32 cellular contexts compared by ENCODE assay signal in the genomic region with DNA sequence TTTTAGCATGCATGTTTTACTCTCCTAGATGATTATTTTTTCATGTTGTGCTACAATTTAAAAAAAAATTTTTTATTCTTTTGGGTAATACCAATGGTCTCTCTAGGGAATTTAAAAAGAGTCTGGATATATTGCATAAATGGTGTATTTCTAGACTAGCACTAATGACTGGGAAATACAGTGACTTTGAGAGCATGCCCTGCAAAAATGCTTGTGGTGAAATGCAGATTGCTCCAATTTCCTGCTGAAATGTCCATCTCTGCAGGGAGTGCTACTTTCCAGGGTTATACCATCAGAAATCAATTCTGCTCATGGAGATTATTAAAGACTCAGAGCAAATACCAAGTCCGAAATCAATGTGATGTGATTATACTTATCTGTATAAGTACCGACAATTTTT.
"Had no signal": no experiment of that assay in that cellular context is flagged by ENCODE, and none has a peak within 500 bp of the region (broad histone marks: within the 10 kb centered on the region; RNA-seq: fewer than 3 reads in every experiment).

No MANE protein-coding gene starts in this region.

- ATAC-seq: activated naive CD4-positive, alpha-beta T cell treated with anti-CD3 and anti-CD28 coated beads, Interleukin-2, amount 50 U/mL, for 72 hours; activated T-cell treated with anti-CD3 and anti-CD28 coated beads, Interleukin-2, amount 50 U/mL, for 72 hours; gastrocnemius medialis; heart left ventricle; T-helper 17 cell had no signal

- H3K4me3 ChIP-seq: colonic mucosa, esophagus squamous epithelium, gastrocnemius medialis, heart left ventricle had no signal

- H3K4me3 Mint-ChIP-seq: activated CD4-positive, alpha-beta memory T cell treated with anti-CD3 and anti-CD28 coated beads, Interleukin-2, amount 10 ng/mL, durations not matched to agents 7 days and 5 days; activated CD4-positive, alpha-beta T cell treated with anti-CD3 and anti-CD28 coated beads, Interleukin-2, amount 10 ng/mL, durations not matched to agents 7 days and 5 days; activated naive CD4-positive, alpha-beta T cell treated with anti-CD3 and anti-CD28 coated beads, Interleukin-2, amount 10 ng/mL, durations not matched to agents 7 days and 5 days; activated naive CD8-positive, alpha-beta T cell treated with anti-CD3 and anti-CD28 coated beads, Interleukin-2, amount 10 ng/mL, durations not matched to agents 7 days and 5 days; activated T-cell treated with anti-CD3 and anti-CD28 coated beads, Interleukin-2, amount 50 U/mL, for 24 hours; activated T-cell treated with anti-CD3 and anti-CD28 coated beads, Interleukin-2, amount 50 U/mL, for 72 hours; T-helper 17 cell had no signal

- H3K4me1 ChIP-seq: colonic mucosa, esophagus squamous epithelium, gastrocnemius medialis had no signal

- H3K4me1 Mint-ChIP-seq: activated CD4-positive, alpha-beta memory T cell treated with anti-CD3 and anti-CD28 coated beads, Interleukin-2, amount 10 ng/mL, durations not matched to agents 7 days and 5 days; activated CD4-positive, alpha-beta T cell treated with anti-CD3 and anti-CD28 coated beads, Interleukin-2, amount 10 ng/mL, durations not matched to agents 7 days and 5 days; activated naive CD4-positive, alpha-beta T cell treated with anti-CD3 and anti-CD28 coated beads, Interleukin-2, amount 10 ng/mL, durations not matched to agents 7 days and 5 days; activated naive CD8-positive, alpha-beta T cell treated with anti-CD3 and anti-CD28 coated beads, Interleukin-2, amount 10 ng/mL, durations not matched to agents 7 days and 5 days; T-helper 17 cell had no signal

- H3K9me3 ChIP-seq: colonic mucosa, esophagus squamous epithelium, gastrocnemius medialis, heart left ventricle had no signal

- FAIRE-seq: astrocyte, bronchial epithelial cell, endometrium, endothelial cell of umbilical vein had no signal

- H3K27ac ChIP-seq: brain microvascular endothelial cell, colonic mucosa, epithelial cell of prostate, esophagus squamous epithelium, gastrocnemius medialis, heart left ventricle had no signal

- H3K27me3 Mint-ChIP-seq: activated CD4-positive, alpha-beta memory T cell treated with anti-CD3 and anti-CD28 coated beads, Interleukin-2, amount 10 ng/mL, durations not matched to agents 7 days and 5 days; activated CD4-positive, alpha-beta T cell treated with anti-CD3 and anti-CD28 coated beads, Interleukin-2, amount 10 ng/mL, durations not matched to agents 7 days and 5 days; activated naive CD4-positive, alpha-beta T cell treated with anti-CD3 and anti-CD28 coated beads, Interleukin-2, amount 10 ng/mL, durations not matched to agents 7 days and 5 days; activated naive CD8-positive, alpha-beta T cell treated with anti-CD3 and anti-CD28 coated beads, Interleukin-2, amount 10 ng/mL, durations not matched to agents 7 days and 5 days; activated T-cell treated with anti-CD3 and anti-CD28 coated beads, Interleukin-2, amount 50 U/mL, for 24 hours; T-helper 17 cell had no signal

- H3K27ac Mint-ChIP-seq: activated CD4-positive, alpha-beta memory T cell treated with anti-CD3 and anti-CD28 coated beads, Interleukin-2, amount 10 ng/mL, durations not matched to agents 7 days and 5 days; activated CD4-positive, alpha-beta T cell treated with anti-CD3 and anti-CD28 coated beads, Interleukin-2, amount 10 ng/mL, durations not matched to agents 7 days and 5 days; activated naive CD4-positive, alpha-beta T cell treated with anti-CD3 and anti-CD28 coated beads, Interleukin-2, amount 10 ng/mL, durations not matched to agents 7 days and 5 days; activated naive CD4-positive, alpha-beta T cell treated with anti-CD3 and anti-CD28 coated beads, Interleukin-2, amount 50 U/mL, for 72 hours; activated naive CD8-positive, alpha-beta T cell treated with anti-CD3 and anti-CD28 coated beads, Interleukin-2, amount 10 ng/mL, durations not matched to agents 7 days and 5 days; activated T-cell treated with anti-CD3 and anti-CD28 coated beads, Interleukin-2, amount 50 U/mL, for 24 hours; activated T-cell treated with anti-CD3 and anti-CD28 coated beads, Interleukin-2, amount 50 U/mL, for 72 hours; T-helper 17 cell had no signal

- H3K27me3 ChIP-seq: brain microvascular endothelial cell, colonic mucosa, esophagus squamous epithelium, gastrocnemius medialis, heart left ventricle had no signal

- DNase-seq: activated CD4-positive, alpha-beta memory T cell treated with anti-CD3 and anti-CD28 coated beads, Interleukin-2, amount 10 ng/mL, durations not matched to agents 7 days and 5 days; activated CD4-positive, alpha-beta T cell treated with anti-CD3 and anti-CD28 coated beads for 1 hour; activated CD4-positive, alpha-beta T cell treated with anti-CD3 and anti-CD28 coated beads for 4 hours; activated CD4-positive, alpha-beta T cell treated with anti-CD3 and anti-CD28 coated beads, Interleukin-2, amount 10 ng/mL, durations not matched to agents 7 days and 5 days; activated CD4-positive, alpha-beta T cell treated with anti-CD3 and anti-CD28 coated beads, Interleukin-2, amount 50 U/mL, for 4 hours; activated CD8-positive, alpha-beta memory T cell treated with anti-CD3 and anti-CD28 coated beads, Interleukin-2, amount 50 U/mL, for 48 hours; activated gamma-delta T cell; activated naive CD4-positive, alpha-beta T cell; activated naive CD4-positive, alpha-beta T cell treated with anti-CD3 and anti-CD28 coated beads, Interleukin-2, amount 10 ng/mL, durations not matched to agents 7 days and 5 days; activated naive CD8-positive, alpha-beta T cell treated with anti-CD3 and anti-CD28 coated beads, Interleukin-2, amount 10 ng/mL, durations not matched to agents 7 days and 5 days; activated T-cell treated with anti-CD3 and anti-CD28 coated beads for 4 hours; activated T-cell treated with anti-CD3 and anti-CD28 coated beads, Interleukin-2, amount 50 U/mL, for 24 hours; activated T-cell treated with anti-CD3 and anti-CD28 coated beads, Interleukin-2, amount 50 U/mL, for 72 hours; amniotic stem cell; anterior cingulate cortex; brain microvascular endothelial cell; caudate nucleus; colonic mucosa; effector CD8-positive, alpha-beta T cell; esophagus squamous epithelium; foreskin fibroblast; gastrocnemius medialis; glutamatergic neuron; heart left ventricle; T-helper 1 cell; T-helper 17 cell had no signal

- H3K9me3 Mint-ChIP-seq: activated CD4-positive, alpha-beta memory T cell treated with anti-CD3 and anti-CD28 coated beads, Interleukin-2, amount 10 ng/mL, durations not matched to agents 7 days and 5 days; activated CD4-positive, alpha-beta T cell treated with anti-CD3 and anti-CD28 coated beads, Interleukin-2, amount 10 ng/mL, durations not matched to agents 7 days and 5 days; activated naive CD4-positive, alpha-beta T cell treated with anti-CD3 and anti-CD28 coated beads, Interleukin-2, amount 10 ng/mL, durations not matched to agents 7 days and 5 days; activated naive CD4-positive, alpha-beta T cell treated with anti-CD3 and anti-CD28 coated beads, Interleukin-2, amount 50 U/mL, for 72 hours; activated T-cell treated with anti-CD3 and anti-CD28 coated beads, Interleukin-2, amount 50 U/mL, for 24 hours; activated T-cell treated with anti-CD3 and anti-CD28 coated beads, Interleukin-2, amount 50 U/mL, for 72 hours had no signal

- H3K36me3 Mint-ChIP-seq: activated naive CD4-positive, alpha-beta T cell treated with anti-CD3 and anti-CD28 coated beads, Interleukin-2, amount 10 ng/mL, durations not matched to agents 7 days and 5 days; activated naive CD4-positive, alpha-beta T cell treated with anti-CD3 and anti-CD28 coated beads, Interleukin-2, amount 50 U/mL, for 72 hours; activated naive CD8-positive, alpha-beta T cell treated with anti-CD3 and anti-CD28 coated beads, Interleukin-2, amount 10 ng/mL, durations not matched to agents 7 days and 5 days had no signal

- H3K36me3 ChIP-seq: brain microvascular endothelial cell, colonic mucosa, esophagus squamous epithelium, gastrocnemius medialis, heart left ventricle had no signal
